ENCODE assay signal across 2 cellular contexts in genomic region chr6:160349837-160350236, GRCh38.
TF ChIP-seq lines count a peak whose summit lies in the region.

No MANE protein-coding gene starts in this region.

TF ChIP-seq in A549, 52 proteins besides CTCF, POLR2A, EP300 and RAD21:
- TF ChIP-seq BCL3 (IDR thresholded peaks at IDR 0.05) (no peak), FOSL2 (IDR thresholded peaks at IDR 0.05) (no peak), FOSL2 (CRISPR knock-in tag; IDR thresholded peaks at IDR 0.05) (no peak), GATA3 (IDR thresholded peaks at IDR 0.05; ENCODE audit: borderline replicate concordance) (no peak), RARB (CRISPR knock-in tag; IDR thresholded peaks at IDR 0.05) (no peak), CEBPB (IDR thresholded peaks at IDR 0.05) (no peak)

TF ChIP-seq in K562, 482 proteins besides CTCF, POLR2A, EP300 and RAD21:
- no peak for TF ChIP-seq SETDB1 (IDR thresholded peaks at IDR 0.05; ENCODE audit: low read length)
- no peak for TF ChIP-seq ZKSCAN8 (CRISPR knock-in tag; IDR thresholded peaks at IDR 0.05)
- TF ChIP-seq, protein P1, sequence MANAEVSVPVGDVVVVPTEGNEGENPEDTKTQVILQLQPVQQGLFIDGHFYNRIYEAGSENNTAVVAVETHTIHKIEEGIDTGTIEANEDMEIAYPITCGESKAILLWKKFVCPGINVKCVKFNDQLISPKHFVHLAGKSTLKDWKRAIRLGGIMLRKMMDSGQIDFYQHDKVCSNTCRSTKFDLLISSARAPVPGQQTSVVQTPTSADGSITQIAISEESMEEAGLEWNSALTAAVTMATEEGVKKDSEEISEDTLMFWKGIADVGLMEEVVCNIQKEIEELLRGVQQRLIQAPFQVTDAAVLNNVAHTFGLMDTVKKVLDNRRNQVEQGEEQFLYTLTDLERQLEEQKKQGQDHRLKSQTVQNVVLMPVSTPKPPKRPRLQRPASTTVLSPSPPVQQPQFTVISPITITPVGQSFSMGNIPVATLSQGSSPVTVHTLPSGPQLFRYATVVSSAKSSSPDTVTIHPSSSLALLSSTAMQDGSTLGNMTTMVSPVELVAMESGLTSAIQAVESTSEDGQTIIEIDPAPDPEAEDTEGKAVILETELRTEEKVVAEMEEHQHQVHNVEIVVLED (CRISPR knock-in tag; IDR thresholded peaks at IDR 0.05), result no peak
